In the genomic region with DNA sequence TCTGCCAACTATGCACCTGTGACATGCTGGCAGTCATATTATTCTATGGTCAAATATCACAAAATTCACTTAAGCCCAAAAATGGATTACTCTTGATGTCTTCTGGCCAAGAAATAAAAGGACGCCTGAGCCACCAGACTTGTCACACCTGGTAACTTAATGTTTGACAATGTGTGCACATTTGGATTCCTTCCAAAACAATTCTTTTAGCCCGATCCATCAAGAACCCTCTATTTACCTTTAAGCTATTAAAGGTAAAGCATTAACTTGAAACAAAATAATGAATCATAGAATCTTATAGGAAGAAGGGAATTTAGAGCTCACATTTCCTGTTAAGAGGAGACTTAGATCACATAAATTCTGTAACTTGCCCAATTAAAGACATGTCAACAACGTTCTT, we compare ENCODE assay signal across 1 cellular context.
TF ChIP-seq lines count a peak whose summit lies in the region.

No MANE protein-coding gene starts in this region.

TF ChIP-seq in HepG2, 621 proteins besides CTCF, POLR2A, EP300 and RAD21 (continues in another document):
- TF ChIP-seq CCAR2 (optimal IDR thresholded peaks at IDR 0.05; ENCODE audit: low read depth, low read length), result no peak
- TF ChIP-seq ZMYM4 (CRISPR knock-in tag; IDR thresholded peaks at IDR 0.05), result no peak
- no peak for TF ChIP-seq KDM2A (CRISPR knock-in tag; IDR thresholded peaks at IDR 0.05; ENCODE audit: borderline replicate concordance, low read depth)
- TF ChIP-seq, protein P1, sequence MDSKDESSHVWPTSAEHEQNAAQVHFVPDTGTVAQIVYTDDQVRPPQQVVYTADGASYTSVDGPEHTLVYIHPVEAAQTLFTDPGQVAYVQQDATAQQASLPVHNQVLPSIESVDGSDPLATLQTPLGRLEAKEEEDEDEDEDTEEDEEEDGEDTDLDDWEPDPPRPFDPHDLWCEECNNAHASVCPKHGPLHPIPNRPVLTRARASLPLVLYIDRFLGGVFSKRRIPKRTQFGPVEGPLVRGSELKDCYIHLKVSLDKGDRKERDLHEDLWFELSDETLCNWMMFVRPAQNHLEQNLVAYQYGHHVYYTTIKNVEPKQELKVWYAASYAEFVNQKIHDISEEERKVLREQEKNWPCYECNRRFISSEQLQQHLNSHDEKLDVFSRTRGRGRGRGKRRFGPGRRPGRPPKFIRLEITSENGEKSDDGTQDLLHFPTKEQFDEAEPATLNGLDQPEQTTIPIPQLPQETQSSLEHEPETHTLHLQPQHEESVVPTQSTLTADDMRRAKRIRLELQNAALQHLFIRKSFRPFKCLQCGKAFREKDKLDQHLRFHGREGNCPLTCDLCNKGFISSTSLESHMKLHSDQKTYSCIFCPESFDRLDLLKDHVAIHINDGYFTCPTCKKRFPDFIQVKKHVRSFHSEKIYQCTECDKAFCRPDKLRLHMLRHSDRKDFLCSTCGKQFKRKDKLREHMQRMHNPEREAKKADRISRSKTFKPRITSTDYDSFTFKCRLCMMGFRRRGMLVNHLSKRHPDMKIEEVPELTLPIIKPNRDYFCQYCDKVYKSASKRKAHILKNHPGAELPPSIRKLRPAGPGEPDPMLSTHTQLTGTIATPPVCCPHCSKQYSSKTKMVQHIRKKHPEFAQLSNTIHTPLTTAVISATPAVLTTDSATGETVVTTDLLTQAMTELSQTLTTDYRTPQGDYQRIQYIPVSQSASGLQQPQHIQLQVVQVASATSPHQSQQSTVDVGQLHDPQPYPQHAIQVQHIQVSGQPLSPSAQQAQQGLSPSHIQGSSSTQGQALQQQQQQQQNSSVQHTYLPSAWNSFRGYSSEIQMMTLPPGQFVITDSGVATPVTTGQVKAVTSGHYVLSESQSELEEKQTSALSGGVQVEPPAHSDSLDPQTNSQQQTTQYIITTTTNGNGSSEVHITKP (CRISPR knock-in tag; IDR thresholded peaks at IDR 0.05; ENCODE audit: low read depth), result no peak
- TF ChIP-seq NFIC (IDR thresholded peaks at IDR 0.05; ENCODE audit: low read length), result peak; percentile 82; the same call in 1 of the 2 replicates
- TF ChIP-seq, protein P2, sequence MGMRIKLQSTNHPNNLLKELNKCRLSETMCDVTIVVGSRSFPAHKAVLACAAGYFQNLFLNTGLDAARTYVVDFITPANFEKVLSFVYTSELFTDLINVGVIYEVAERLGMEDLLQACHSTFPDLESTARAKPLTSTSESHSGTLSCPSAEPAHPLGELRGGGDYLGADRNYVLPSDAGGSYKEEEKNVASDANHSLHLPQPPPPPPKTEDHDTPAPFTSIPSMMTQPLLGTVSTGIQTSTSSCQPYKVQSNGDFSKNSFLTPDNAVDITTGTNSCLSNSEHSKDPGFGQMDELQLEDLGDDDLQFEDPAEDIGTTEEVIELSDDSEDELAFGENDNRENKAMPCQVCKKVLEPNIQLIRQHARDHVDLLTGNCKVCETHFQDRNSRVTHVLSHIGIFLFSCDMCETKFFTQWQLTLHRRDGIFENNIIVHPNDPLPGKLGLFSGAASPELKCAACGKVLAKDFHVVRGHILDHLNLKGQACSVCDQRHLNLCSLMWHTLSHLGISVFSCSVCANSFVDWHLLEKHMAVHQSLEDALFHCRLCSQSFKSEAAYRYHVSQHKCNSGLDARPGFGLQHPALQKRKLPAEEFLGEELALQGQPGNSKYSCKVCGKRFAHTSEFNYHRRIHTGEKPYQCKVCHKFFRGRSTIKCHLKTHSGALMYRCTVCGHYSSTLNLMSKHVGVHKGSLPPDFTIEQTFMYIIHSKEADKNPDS (CRISPR knock-in tag; IDR thresholded peaks at IDR 0.05), result no peak
- TF ChIP-seq PLRG1 (conservative IDR thresholded peaks at IDR 0.05), result no peak
- no peak for TF ChIP-seq ZNF546 (CRISPR knock-in tag; conservative IDR thresholded peaks at IDR 0.05)
- TF ChIP-seq, protein P3, sequence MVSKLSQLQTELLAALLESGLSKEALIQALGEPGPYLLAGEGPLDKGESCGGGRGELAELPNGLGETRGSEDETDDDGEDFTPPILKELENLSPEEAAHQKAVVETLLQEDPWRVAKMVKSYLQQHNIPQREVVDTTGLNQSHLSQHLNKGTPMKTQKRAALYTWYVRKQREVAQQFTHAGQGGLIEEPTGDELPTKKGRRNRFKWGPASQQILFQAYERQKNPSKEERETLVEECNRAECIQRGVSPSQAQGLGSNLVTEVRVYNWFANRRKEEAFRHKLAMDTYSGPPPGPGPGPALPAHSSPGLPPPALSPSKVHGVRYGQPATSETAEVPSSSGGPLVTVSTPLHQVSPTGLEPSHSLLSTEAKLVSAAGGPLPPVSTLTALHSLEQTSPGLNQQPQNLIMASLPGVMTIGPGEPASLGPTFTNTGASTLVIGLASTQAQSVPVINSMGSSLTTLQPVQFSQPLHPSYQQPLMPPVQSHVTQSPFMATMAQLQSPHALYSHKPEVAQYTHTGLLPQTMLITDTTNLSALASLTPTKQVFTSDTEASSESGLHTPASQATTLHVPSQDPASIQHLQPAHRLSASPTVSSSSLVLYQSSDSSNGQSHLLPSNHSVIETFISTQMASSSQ (IDR thresholded peaks at IDR 0.05; ENCODE audit: low read depth), result peak; percentile 65; the same call in 1 of the 2 replicates
- TF ChIP-seq, protein P3 (CRISPR knock-in tag; IDR thresholded peaks at IDR 0.05; ENCODE audit: borderline replicate concordance), result peak; percentile 33; the same call in 1 of the 2 replicates
- no peak for TF ChIP-seq ISL2 (CRISPR knock-in tag; IDR thresholded peaks at IDR 0.05)
- TF ChIP-seq, protein P4, sequence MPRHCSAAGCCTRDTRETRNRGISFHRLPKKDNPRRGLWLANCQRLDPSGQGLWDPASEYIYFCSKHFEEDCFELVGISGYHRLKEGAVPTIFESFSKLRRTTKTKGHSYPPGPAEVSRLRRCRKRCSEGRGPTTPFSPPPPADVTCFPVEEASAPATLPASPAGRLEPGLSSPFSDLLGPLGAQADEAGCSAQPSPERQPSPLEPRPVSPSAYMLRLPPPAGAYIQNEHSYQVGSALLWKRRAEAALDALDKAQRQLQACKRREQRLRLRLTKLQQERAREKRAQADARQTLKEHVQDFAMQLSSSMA (CRISPR knock-in tag; IDR thresholded peaks at IDR 0.05), result no peak
- no peak for TF ChIP-seq ARID2 (CRISPR knock-in tag; IDR thresholded peaks at IDR 0.05; ENCODE audit: borderline replicate concordance)
- TF ChIP-seq ZBTB38 (CRISPR knock-in tag; IDR thresholded peaks at IDR 0.05), result no peak
- TF ChIP-seq, protein P5, sequence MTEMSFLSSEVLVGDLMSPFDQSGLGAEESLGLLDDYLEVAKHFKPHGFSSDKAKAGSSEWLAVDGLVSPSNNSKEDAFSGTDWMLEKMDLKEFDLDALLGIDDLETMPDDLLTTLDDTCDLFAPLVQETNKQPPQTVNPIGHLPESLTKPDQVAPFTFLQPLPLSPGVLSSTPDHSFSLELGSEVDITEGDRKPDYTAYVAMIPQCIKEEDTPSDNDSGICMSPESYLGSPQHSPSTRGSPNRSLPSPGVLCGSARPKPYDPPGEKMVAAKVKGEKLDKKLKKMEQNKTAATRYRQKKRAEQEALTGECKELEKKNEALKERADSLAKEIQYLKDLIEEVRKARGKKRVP (CRISPR knock-in tag; IDR thresholded peaks at IDR 0.05), result 0 out of 4 replicates have a peak, but pooled peaks of 1 of the 2 experiments have one; percentile 18
- TF ChIP-seq FOXA1 (IDR thresholded peaks at IDR 0.05), result no peak
- TF ChIP-seq FOXA1 (CRISPR knock-in tag; IDR thresholded peaks at IDR 0.05), result no peak
- TF ChIP-seq ZNF121 (CRISPR knock-in tag; IDR thresholded peaks at IDR 0.05), result no peak
- no peak for TF ChIP-seq ZC3H13 (CRISPR knock-in tag; IDR thresholded peaks at IDR 0.05)
- no peak for TF ChIP-seq SUZ12 (IDR thresholded peaks at IDR 0.05; ENCODE audit: low read depth, low read length)
- TF ChIP-seq, protein P6, sequence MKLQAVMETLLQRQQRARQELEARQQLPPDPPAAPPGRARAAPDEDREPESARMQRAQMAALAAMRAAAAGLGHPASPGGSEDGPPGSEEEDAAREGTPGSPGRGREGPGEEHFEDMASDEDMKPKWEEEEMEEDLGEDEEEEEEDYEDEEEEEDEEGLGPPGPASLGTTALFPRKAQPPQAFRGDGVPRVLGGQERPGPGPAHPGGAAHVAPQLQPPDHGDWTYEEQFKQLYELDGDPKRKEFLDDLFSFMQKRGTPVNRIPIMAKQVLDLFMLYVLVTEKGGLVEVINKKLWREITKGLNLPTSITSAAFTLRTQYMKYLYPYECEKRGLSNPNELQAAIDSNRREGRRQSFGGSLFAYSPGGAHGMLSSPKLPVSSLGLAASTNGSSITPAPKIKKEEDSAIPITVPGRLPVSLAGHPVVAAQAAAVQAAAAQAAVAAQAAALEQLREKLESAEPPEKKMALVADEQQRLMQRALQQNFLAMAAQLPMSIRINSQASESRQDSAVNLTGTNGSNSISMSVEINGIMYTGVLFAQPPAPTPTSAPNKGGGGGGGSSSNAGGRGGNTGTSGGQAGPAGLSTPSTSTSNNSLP (IDR thresholded peaks at IDR 0.05; ENCODE audit: low read depth, low read length), result 0 out of 2 replicates have a peak, but pooled peaks have one; percentile 19
- TF ChIP-seq, protein P7, sequence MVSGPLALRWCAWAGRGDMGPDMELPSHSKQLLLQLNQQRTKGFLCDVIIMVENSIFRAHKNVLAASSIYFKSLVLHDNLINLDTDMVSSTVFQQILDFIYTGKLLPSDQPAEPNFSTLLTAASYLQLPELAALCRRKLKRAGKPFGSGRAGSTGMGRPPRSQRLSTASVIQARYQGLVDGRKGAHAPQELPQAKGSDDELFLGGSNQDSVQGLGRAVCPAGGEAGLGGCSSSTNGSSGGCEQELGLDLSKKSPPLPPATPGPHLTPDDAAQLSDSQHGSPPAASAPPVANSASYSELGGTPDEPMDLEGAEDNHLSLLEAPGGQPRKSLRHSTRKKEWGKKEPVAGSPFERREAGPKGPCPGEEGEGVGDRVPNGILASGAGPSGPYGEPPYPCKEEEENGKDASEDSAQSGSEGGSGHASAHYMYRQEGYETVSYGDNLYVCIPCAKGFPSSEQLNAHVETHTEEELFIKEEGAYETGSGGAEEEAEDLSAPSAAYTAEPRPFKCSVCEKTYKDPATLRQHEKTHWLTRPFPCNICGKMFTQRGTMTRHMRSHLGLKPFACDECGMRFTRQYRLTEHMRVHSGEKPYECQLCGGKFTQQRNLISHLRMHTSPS (CRISPR knock-in tag; IDR thresholded peaks at IDR 0.05; ENCODE audit: low read depth), result no peak
- TF ChIP-seq, protein P8, sequence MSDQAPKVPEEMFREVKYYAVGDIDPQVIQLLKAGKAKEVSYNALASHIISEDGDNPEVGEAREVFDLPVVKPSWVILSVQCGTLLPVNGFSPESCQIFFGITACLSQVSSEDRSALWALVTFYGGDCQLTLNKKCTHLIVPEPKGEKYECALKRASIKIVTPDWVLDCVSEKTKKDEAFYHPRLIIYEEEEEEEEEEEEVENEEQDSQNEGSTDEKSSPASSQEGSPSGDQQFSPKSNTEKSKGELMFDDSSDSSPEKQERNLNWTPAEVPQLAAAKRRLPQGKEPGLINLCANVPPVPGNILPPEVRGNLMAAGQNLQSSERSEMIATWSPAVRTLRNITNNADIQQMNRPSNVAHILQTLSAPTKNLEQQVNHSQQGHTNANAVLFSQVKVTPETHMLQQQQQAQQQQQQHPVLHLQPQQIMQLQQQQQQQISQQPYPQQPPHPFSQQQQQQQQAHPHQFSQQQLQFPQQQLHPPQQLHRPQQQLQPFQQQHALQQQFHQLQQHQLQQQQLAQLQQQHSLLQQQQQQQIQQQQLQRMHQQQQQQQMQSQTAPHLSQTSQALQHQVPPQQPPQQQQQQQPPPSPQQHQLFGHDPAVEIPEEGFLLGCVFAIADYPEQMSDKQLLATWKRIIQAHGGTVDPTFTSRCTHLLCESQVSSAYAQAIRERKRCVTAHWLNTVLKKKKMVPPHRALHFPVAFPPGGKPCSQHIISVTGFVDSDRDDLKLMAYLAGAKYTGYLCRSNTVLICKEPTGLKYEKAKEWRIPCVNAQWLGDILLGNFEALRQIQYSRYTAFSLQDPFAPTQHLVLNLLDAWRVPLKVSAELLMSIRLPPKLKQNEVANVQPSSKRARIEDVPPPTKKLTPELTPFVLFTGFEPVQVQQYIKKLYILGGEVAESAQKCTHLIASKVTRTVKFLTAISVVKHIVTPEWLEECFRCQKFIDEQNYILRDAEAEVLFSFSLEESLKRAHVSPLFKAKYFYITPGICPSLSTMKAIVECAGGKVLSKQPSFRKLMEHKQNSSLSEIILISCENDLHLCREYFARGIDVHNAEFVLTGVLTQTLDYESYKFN (CRISPR knock-in tag; conservative IDR thresholded peaks at IDR 0.05), result peak; percentile 23; the same call in 1 of the 2 replicates
- TF ChIP-seq, protein P9, sequence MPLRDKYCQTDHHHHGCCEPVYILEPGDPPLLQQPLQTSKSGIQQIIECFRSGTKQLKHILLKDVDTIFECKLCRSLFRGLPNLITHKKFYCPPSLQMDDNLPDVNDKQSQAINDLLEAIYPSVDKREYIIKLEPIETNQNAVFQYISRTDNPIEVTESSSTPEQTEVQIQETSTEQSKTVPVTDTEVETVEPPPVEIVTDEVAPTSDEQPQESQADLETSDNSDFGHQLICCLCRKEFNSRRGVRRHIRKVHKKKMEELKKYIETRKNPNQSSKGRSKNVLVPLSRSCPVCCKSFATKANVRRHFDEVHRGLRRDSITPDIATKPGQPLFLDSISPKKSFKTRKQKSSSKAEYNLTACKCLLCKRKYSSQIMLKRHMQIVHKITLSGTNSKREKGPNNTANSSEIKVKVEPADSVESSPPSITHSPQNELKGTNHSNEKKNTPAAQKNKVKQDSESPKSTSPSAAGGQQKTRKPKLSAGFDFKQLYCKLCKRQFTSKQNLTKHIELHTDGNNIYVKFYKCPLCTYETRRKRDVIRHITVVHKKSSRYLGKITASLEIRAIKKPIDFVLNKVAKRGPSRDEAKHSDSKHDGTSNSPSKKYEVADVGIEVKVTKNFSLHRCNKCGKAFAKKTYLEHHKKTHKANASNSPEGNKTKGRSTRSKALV (CRISPR knock-in tag; IDR thresholded peaks at IDR 0.05), result no peak
- no peak for TF ChIP-seq ZNF446 (CRISPR knock-in tag; IDR thresholded peaks at IDR 0.05)
- TF ChIP-seq NFE2 (CRISPR knock-in tag; IDR thresholded peaks at IDR 0.05), result no peak
- TF ChIP-seq GTF3A (CRISPR knock-in tag; conservative IDR thresholded peaks at IDR 0.05), result no peak
- 0 out of 2 replicates have a peak, but pooled peaks have one; percentile 2 for TF ChIP-seq CEBPG (CRISPR knock-in tag; IDR thresholded peaks at IDR 0.05)
- no peak for TF ChIP-seq FOXP1 (IDR thresholded peaks at IDR 0.05)
- TF ChIP-seq FOXP1 (CRISPR knock-in tag; IDR thresholded peaks at IDR 0.05), result peak; percentile 13; the same call in 1 of the 2 replicates
- TF ChIP-seq ZNF367 (CRISPR knock-in tag; IDR thresholded peaks at IDR 0.05; ENCODE audit: borderline replicate concordance), result no peak
- no peak for TF ChIP-seq ZNF333 (CRISPR knock-in tag; IDR thresholded peaks at IDR 0.05; ENCODE audit: borderline replicate concordance)
